Comparison of ENCODE assay signal across 8 cellular contexts in the genomic region with DNA sequence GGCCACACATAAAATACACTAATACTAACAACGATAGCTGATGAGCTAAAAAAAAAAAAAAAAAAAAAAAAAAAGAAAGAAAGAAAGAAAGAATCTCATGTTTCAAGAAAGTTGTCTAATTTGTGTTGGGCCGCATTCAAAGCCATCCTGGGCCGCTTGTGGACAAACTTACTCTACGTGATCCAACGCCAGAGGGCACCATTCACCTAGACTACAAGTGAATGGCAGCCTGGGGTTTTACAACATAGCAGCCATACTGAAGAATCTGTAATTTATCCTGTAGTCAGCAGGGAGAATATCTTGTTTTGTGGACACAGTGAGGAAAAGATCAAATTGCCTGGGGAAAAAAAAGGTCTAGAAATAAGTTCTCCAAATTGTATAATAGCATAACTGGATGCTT. TPM values are rescaled to one million over a fixed set of nuclear protein-coding genes. Genes with fewer than 3 reads are reported as not detected.
DNase-seq lines count a peak whose midpoint lies in the region; ATAC-seq and TF ChIP-seq lines count a peak whose summit lies in the region.

No MANE protein-coding gene starts in this region.

- H3K27me3 ChIP-seq in Caco-2 (replicated peaks; ENCODE audit: control insufficient read depth, insufficient read depth, low read length) (no peaks in the 10 kb centered on the region), fibroblast of lung (ENCODE audit: control insufficient read depth, insufficient read depth, low read length) (no peaks in the 10 kb centered on the region), osteoblast (ENCODE audit: insufficient read depth, low read length) (no peaks in the 10 kb centered on the region)

- H3K27me3 Mint-ChIP-seq in Caco-2 (ENCODE audit: insufficient read depth, unreplicated experiment): no peaks in the 10 kb centered on the region

- H3K4me3 ChIP-seq in Caco-2 (ENCODE audit: low read depth, low read length): no peak overlapping the region
- no peak overlapping the region for H3K4me3 ChIP-seq in fibroblast of lung (replicated peaks in 1 of 4; ENCODE audit: control extremely low read depth in 1 of 4, insufficient read depth in 1 of 4, low read depth in 3 of 4, low read length in 4 of 4)
- H3K4me3 ChIP-seq in osteoblast (ENCODE audit: insufficient read depth, low read length): no peak overlapping the region

- peak; percentile 72 for ATAC-seq in GM21619 (IDR thresholded peaks at IDR 0.05; ENCODE audit: unreplicated experiment)
- ATAC-seq in GM18505 (IDR thresholded peaks at IDR 0.05; ENCODE audit: unreplicated experiment): no peak

- H3K79me2 ChIP-seq in fibroblast of lung (ENCODE audit: control insufficient read depth, insufficient read depth, low read length) (no peaks in the 10 kb centered on the region), osteoblast (ENCODE audit: insufficient read depth, low read length) (no peaks in the 10 kb centered on the region)

- H3K27ac ChIP-seq in fibroblast of lung (ENCODE audit: insufficient read depth, low read length): no peak overlapping the region
- no peak overlapping the region for H3K27ac ChIP-seq in osteoblast (ENCODE audit: low read depth, low read length)

- H3K4me2 ChIP-seq in fibroblast of lung (ENCODE audit: extremely low read depth, insufficient read depth, low read length) (no peak overlapping the region), osteoblast (ENCODE audit: insufficient read depth, low read length) (no peak overlapping the region)

- no peaks in the 10 kb centered on the region for H3K4me1 ChIP-seq in Caco-2
- no peaks in the 10 kb centered on the region for H3K4me1 ChIP-seq in fibroblast of lung (ENCODE audit: control insufficient read depth, extremely low read depth, insufficient read depth, low read length)
- no peaks in the 10 kb centered on the region for H3K4me1 ChIP-seq in osteoblast (ENCODE audit: insufficient read depth, low read length)

- H3K27ac Mint-ChIP-seq in Caco-2 (ENCODE audit: unreplicated experiment): no peak overlapping the region

- CTCF ChIA-PET in Caco-2 (lab: Charles Lee): interaction anchor here (4.6 kb wide), 1 partner anchor 67 kb away, joined by 44 read pairs; no protein-coding TSS in a partner anchor

- no peak overlapping the region for H3K4me3 Mint-ChIP-seq in Caco-2 (ENCODE audit: unreplicated experiment)

- TF ChIP-seq CTCF in Caco-2 (IDR thresholded peaks at IDR 0.05; ENCODE audit: insufficient read depth in 1 of 2, low read depth in 1 of 2, low read length in 1 of 2, severe bottlenecking in 1 of 2, unreplicated experiment in 1 of 2) (peak; percentile 39 to 41), fibroblast of lung (conservative IDR thresholded peaks at IDR 0.05 in 1 of 2, IDR thresholded peaks at IDR 0.05 in 1 of 2; ENCODE audit: low read depth in 1 of 2, low read length in 2 of 2) (peak; percentile 53 to 55), osteoblast (IDR thresholded peaks at IDR 0.05; ENCODE audit: extremely low read depth, low read depth, low read length) (peak; percentile 64)

- TF ChIP-seq POLR2A in GM18505 (IDR thresholded peaks at IDR 0.05; ENCODE audit: borderline replicate concordance, extremely low read depth, insufficient read depth, insufficient read length): no peak

- intact Hi-C loops in Caco-2 (cut with micrococcal nuclease; ENCODE audit: unreplicated experiment): loop anchor here (1.0 kb wide), 2 partner anchors 24 to 68 kb away; no protein-coding TSS in a partner anchor

- H3K9me3 ChIP-seq in Caco-2: no peaks in the 10 kb centered on the region
- H3K9me3 ChIP-seq in fibroblast of lung (ENCODE audit: control insufficient read depth, insufficient read depth, low read depth, low read length): no peaks in the 10 kb centered on the region
- no peaks in the 10 kb centered on the region for H3K9me3 ChIP-seq in osteoblast (ENCODE audit: low read depth, low read length)

- H2AFZ ChIP-seq in fibroblast of lung (ENCODE audit: low read length) (no peak overlapping the region), osteoblast (ENCODE audit: low read length) (no peak overlapping the region)

- POLR2A ChIA-PET in Caco-2 (lab: Charles Lee): interaction anchor here (0.6 kb wide), 1 partner anchor 68 kb away, joined by 3 read pairs; no protein-coding TSS in a partner anchor

- no TSS peak for BruUV-seq in Caco-2 (replicated peaks; lab: Mats Ljungman, UMichigan)

- peak; percentile 67 to 70 for DNase-seq in Caco-2
- peak; percentile 74 for DNase-seq in NCI-H2171 treated with DMSO at 0.1 percent for 48 hours (lab: John Stamatoyannopoulos, UW)
- DNase-seq in activated CD8-positive, alpha-beta memory T cell treated with anti-CD3 and anti-CD28 coated beads, Interleukin-2, amount 50 U/mL, for 1 hour (ENCODE audit: extremely low read depth): peak; percentile 20
- DNase-seq in fibroblast of lung (ENCODE audit: low read depth in 2 of 2): peak; percentile 58 to 75
- no peak for DNase-seq in osteoblast (ENCODE audit: insufficient read length, low spot score, missing footprints)
- DNase-seq in NCI-H1048 (lab: John Stamatoyannopoulos, UW): no peak

- H3K4me1 Mint-ChIP-seq in Caco-2 (ENCODE audit: low read depth, unreplicated experiment): no peaks in the 10 kb centered on the region

- H3K36me3 Mint-ChIP-seq in Caco-2 (ENCODE audit: insufficient read depth, unreplicated experiment): no peaks in the 10 kb centered on the region

- no peaks in the 10 kb centered on the region for H3K36me3 ChIP-seq in Caco-2 (ENCODE audit: control insufficient read depth, insufficient read depth, low read length)
- H3K36me3 ChIP-seq in fibroblast of lung (ENCODE audit: control insufficient read depth, insufficient read depth, low read length): no peaks in the 10 kb centered on the region
- H3K36me3 ChIP-seq in osteoblast (ENCODE audit: insufficient read depth, low read length): no peaks in the 10 kb centered on the region

- no peaks in the 10 kb centered on the region for H4K20me1 ChIP-seq in fibroblast of lung (ENCODE audit: control insufficient read depth, extremely low read depth, insufficient read depth, low read length)
- H4K20me1 ChIP-seq in osteoblast (ENCODE audit: insufficient read depth, low read length): no peaks in the 10 kb centered on the region

- H3K9ac ChIP-seq in fibroblast of lung (ENCODE audit: insufficient read depth, low read length): no peak overlapping the region

- H3K9me3 Mint-ChIP-seq in Caco-2 (ENCODE audit: unreplicated experiment): no peaks in the 10 kb centered on the region

RNA-seq across cellular contexts. Expression of a gene that starts 47.0 kb away (rescaled TPM):
- total RNA-seq in Caco-2 (2022) (0.29 and 0.77 TPM in 2 replicates), fibroblast of lung (under 0.01 and 0.17 TPM in 2 replicates), osteoblast (not detected in 2 replicates)
- 0.03 and 0.07 TPM in 2 replicates for polyA plus RNA-seq in fibroblast of lung
- 0.10 TPM in 1 of 2 replicates, not detected in the other for polyA plus RNA-seq in fibroblast of lung (2012)
- not detected in 2 replicates for polyA minus RNA-seq in fibroblast of lung (ENCODE audit: low replicate concordance)

Comparison
In these comparisons a context has a peak if more than half of its experiments do, and no peak if none do; other contexts are left out.
1. DNase-seq: peak in Caco-2 (2 of 2), NCI-H2171 treated with DMSO at 0.1 percent for 48 hours (single experiment), activated CD8-positive, alpha-beta memory T cell treated with anti-CD3 and anti-CD28 coated beads, Interleukin-2, amount 50 U/mL, for 1 hour (single experiment) and fibroblast of lung (2 of 2); none in osteoblast (single experiment) and NCI-H1048 (single experiment).
2. Peak in every context shown above with its lines, with median percentiles within 50 percentile points of each other: CTCF ChIP-seq.